1 cellular context compared by ENCODE assay signal in genomic region chr6:34112102-34112501, GRCh38.
TF ChIP-seq lines count a peak whose summit lies in the region.

No MANE protein-coding gene starts in this region.

TF ChIP-seq in GM23338, 12 proteins besides CTCF, POLR2A, EP300 and RAD21 (continued from another document):
- TF ChIP-seq, protein P1, sequence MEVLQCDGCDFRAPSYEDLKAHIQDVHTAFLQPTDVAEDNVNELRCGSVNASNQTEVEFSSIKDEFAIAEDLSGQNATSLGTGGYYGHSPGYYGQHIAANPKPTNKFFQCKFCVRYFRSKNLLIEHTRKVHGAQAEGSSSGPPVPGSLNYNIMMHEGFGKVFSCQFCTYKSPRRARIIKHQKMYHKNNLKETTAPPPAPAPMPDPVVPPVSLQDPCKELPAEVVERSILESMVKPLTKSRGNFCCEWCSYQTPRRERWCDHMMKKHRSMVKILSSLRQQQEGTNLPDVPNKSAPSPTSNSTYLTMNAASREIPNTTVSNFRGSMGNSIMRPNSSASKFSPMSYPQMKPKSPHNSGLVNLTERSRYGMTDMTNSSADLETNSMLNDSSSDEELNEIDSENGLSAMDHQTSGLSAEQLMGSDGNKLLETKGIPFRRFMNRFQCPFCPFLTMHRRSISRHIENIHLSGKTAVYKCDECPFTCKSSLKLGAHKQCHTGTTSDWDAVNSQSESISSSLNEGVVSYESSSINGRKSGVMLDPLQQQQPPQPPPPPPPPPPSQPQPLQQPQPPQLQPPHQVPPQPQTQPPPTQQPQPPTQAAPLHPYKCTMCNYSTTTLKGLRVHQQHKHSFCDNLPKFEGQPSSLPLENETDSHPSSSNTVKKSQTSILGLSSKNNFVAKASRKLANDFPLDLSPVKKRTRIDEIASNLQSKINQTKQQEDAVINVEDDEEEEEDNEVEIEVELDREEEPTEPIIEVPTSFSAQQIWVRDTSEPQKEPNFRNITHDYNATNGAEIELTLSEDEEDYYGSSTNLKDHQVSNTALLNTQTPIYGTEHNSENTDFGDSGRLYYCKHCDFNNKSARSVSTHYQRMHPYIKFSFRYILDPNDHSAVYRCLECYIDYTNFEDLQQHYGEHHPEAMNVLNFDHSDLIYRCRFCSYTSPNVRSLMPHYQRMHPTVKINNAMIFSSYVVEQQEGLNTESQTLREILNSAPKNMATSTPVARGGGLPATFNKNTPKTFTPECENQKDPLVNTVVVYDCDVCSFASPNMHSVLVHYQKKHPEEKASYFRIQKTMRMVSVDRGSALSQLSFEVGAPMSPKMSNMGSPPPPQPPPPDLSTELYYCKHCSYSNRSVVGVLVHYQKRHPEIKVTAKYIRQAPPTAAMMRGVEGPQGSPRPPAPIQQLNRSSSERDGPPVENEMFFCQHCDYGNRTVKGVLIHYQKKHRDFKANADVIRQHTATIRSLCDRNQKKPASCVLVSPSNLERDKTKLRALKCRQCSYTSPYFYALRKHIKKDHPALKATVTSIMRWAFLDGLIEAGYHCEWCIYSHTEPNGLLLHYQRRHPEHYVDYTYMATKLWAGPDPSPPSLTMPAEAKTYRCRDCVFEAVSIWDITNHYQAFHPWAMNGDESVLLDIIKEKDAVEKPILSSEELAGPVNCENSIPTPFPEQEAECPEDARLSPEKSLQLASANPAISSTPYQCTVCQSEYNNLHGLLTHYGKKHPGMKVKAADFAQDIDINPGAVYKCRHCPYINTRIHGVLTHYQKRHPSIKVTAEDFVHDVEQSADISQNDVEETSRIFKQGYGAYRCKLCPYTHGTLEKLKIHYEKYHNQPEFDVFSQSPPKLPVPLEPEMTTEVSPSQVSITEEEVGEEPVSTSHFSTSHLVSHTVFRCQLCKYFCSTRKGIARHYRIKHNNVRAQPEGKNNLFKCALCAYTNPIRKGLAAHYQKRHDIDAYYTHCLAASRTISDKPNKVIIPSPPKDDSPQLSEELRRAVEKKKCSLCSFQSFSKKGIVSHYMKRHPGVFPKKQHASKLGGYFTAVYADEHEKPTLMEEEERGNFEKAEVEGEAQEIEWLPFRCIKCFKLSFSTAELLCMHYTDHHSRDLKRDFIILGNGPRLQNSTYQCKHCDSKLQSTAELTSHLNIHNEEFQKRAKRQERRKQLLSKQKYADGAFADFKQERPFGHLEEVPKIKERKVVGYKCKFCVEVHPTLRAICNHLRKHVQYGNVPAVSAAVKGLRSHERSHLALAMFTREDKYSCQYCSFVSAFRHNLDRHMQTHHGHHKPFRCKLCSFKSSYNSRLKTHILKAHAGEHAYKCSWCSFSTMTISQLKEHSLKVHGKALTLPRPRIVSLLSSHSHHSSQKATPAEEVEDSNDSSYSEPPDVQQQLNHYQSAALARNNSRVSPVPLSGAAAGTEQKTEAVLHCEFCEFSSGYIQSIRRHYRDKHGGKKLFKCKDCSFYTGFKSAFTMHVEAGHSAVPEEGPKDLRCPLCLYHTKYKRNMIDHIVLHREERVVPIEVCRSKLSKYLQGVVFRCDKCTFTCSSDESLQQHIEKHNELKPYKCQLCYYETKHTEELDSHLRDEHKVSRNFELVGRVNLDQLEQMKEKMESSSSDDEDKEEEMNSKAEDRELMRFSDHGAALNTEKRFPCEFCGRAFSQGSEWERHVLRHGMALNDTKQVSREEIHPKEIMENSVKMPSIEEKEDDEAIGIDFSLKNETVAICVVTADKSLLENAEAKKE (CRISPR knock-in tag; IDR thresholded peaks at IDR 0.05): no peak
- TF ChIP-seq EZH2 (IDR thresholded peaks at IDR 0.05; ENCODE audit: low read depth, unreplicated experiment) (no peak), EZH2phosphoT487 (IDR thresholded peaks at IDR 0.05; ENCODE audit: unreplicated experiment) (no peak), CREB1 (CRISPR knock-in tag; IDR thresholded peaks at IDR 0.05; ENCODE audit: low read depth) (no peak)
